Comparison of ENCODE assay signal across 8 cellular contexts in the genomic region with DNA sequence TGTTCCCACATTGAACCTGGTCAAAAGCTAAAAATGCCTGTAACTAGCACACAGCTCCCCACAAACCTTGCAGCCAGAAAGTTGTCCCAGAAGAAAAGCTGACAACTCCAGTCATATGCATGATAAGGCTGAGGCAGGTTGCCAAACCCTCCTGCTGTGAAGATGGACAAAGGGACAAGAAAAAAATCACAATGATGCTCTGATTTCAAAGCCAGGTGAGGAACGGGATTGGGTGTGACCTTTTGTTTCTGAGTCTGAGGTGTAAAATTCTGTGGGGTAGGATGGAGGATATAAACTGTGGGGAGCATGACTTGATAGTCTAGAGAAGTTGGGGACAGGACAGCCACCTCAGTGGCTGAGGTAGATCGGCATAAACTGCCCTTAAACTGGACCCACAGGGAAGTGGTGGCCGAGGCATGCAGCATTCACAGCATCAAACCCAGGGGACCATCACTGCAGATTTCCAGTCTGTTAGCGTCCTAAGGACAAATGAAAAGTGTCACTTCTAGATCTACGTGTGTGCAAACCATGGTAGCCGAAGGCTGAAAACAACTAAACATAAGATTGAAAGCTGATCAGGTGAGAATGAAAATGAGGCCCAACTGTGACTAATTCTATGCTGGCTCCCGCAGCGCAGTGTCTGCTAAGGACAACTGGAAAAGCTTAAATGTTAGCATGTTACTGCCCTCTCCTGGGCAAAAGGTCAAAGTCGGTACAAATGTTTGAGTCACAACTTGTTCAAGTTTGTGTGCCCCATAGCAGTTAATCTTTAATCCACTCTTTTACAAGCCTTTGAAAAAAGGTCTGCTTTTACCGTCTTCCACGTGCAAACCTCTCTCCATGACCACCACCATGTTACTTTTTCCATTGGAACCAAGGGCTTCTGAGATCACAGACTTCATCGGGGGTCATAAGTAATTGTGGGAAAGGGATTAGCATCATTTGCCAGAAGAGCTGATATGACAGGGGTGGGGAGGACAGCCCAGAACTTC. TPM values are rescaled to one million over a fixed set of nuclear protein-coding genes. Genes with fewer than 3 reads are reported as not detected.
DNase-seq lines count a peak whose midpoint lies in the region; ATAC-seq and TF ChIP-seq lines count a peak whose summit lies in the region.

No MANE protein-coding gene starts in this region.

- intact Hi-C loops in spleen (cut with DNase I; ENCODE audit: low total_unique reads), result no loop called here

- no peak overlapping the region for H3K27ac ChIP-seq in spleen

- peak; percentile 96 for ATAC-seq in GM18511 (IDR thresholded peaks at IDR 0.05; ENCODE audit: unreplicated experiment)
- peak; percentile 79 for ATAC-seq in HG03520 (IDR thresholded peaks at IDR 0.05; ENCODE audit: unreplicated experiment)
- ATAC-seq in T-helper 17 cell, result no peak

- TF ChIP-seq CTCF in neural crest cell (conservative IDR thresholded peaks at IDR 0.05), result peak; percentile 79
- TF ChIP-seq CTCF in spleen (IDR thresholded peaks at IDR 0.05 in 8 of 11, conservative IDR thresholded peaks at IDR 0.05 in 3 of 11), result peak in 2 of 11 experiments; percentile 4 to 8

- H3K9me3 ChIP-seq in T-helper 17 cell (ENCODE audit: control insufficient read depth, low read length, poor library complexity, severe bottlenecking), result no peaks in the 10 kb centered on the region
- H3K9me3 ChIP-seq in spleen, result peaks cover 0 to 26% (median 22%) of the 10 kb centered on the region in 8 donors

- peaks cover 0 to 22% (median 0%) of the 10 kb centered on the region in 7 donors for H3K27me3 ChIP-seq in spleen (replicated peaks in 1 of 7)

- peaks cover 7% of the 10 kb centered on the region for H3K9me3 Mint-ChIP-seq in neural crest cell

- H3K4me3 Mint-ChIP-seq in neural crest cell (no peak overlapping the region), T-helper 17 cell (no peak overlapping the region)

- no peak overlapping the region for H3K4me3 ChIP-seq in spleen

- H3K27ac Mint-ChIP-seq in neural crest cell (ENCODE audit: unreplicated experiment), result no peak overlapping the region
- H3K27ac Mint-ChIP-seq in T-helper 17 cell, result no peak overlapping the region

- WGBS in spleen, 5 donors, result 25 to 37% (median 30%) methylated on average over 12 of the region's 12 CpGs

- H3K4me1 Mint-ChIP-seq in neural crest cell (peaks cover 11% of the 10 kb centered on the region), T-helper 17 cell (no peaks in the 10 kb centered on the region)

- no peaks in the 10 kb centered on the region for H3K4me1 ChIP-seq in spleen

- DNase-seq in COLO829 (ENCODE audit: low spot score), result peak; percentile 80
- peak; percentile 24 for DNase-seq in NCI-H748 treated with DMSO at 0.1 percent for 48 hours (lab: John Stamatoyannopoulos, UW)
- peak; percentile 19 for DNase-seq in epidermal melanocyte (ENCODE audit: insufficient read length, low spot score)
- peak; percentile 43 for DNase-seq in neural crest cell (ENCODE audit: low read depth, low spot score)
- DNase-seq in T-helper 17 cell, result no peak
- no peak for DNase-seq in spleen

- no peak for TF ChIP-seq POLR2A in spleen (IDR thresholded peaks at IDR 0.05)

- H3K36me3 ChIP-seq in spleen, result no peaks in the 10 kb centered on the region

- H3K27me3 Mint-ChIP-seq in neural crest cell (ENCODE audit: low read depth), result no peaks in the 10 kb centered on the region
- peaks cover 7% of the 10 kb centered on the region for H3K27me3 Mint-ChIP-seq in T-helper 17 cell

- H3K36me3 Mint-ChIP-seq in neural crest cell (ENCODE audit: low read depth), result peaks cover 8% of the 10 kb centered on the region
- H3K36me3 Mint-ChIP-seq in T-helper 17 cell (ENCODE audit: low read depth), result no peaks in the 10 kb centered on the region

RNA-seq across cellular contexts. Expression of gene GRIN2B, which starts 39.8 kb away (rescaled TPM):
- total RNA-seq in neural crest cell (1.0 and 1.1 TPM in 2 replicates), T-helper 17 cell (not detected), spleen (1 to 10 TPM in 1 of 7 donors, under 1 TPM in 5, not detected in 1; 0.05 to 1.1 (median 0.33) TPM)
- under 1 TPM; under 0.01 to 0.06 (median 0.04) TPM for polyA plus RNA-seq in spleen

Comparison
In these comparisons a context has a peak if more than half of its experiments do, and no peak if none do; other contexts are left out.
1. DNase-seq: peak in COLO829 (single experiment), NCI-H748 treated with DMSO at 0.1 percent for 48 hours (single experiment), epidermal melanocyte (single experiment) and neural crest cell (single experiment); none in T-helper 17 cell (0 of 3) and spleen (single experiment).